ENCODE assay signal across 17 cellular contexts in the genomic region with DNA sequence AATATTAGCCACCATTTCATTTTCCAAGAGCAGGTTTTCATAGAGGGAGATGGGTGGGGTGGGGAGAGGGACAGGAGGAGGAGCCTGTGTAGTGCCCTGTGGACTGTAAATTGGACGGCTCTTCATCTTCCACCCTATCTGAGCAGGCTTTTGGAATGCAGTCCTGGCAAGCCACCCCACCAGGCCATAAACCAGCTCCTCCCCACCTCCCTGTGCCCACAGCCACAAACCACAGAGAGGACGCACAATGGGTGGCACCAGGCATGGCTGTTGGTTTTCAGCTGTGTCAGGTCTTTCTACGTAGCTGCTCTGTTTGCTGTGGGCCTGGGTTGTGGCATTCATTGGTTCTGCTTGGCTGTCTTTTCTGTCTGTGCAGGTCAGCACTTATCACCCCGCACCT. TPM values are rescaled to one million over a fixed set of nuclear protein-coding genes. Genes with fewer than 3 reads are reported as not detected.
DNase-seq lines count a peak whose midpoint lies in the region; ATAC-seq and TF ChIP-seq lines count a peak whose summit lies in the region.
"Had no signal": no experiment of that assay in that cellular context is flagged by ENCODE, and none has a peak within 500 bp of the region (broad histone marks: within the 10 kb centered on the region; RNA-seq: fewer than 3 reads in every experiment).

No MANE protein-coding gene starts in this region.

- H3K79me2 ChIP-seq in KMS-11 (ENCODE audit: insufficient read depth, low read depth), result no peaks in the 10 kb centered on the region

- H3K36me3 ChIP-seq in A673 (ENCODE audit: insufficient read depth, low read length, poor library complexity, severe bottlenecking), result no peaks in the 10 kb centered on the region
- H3K36me3 ChIP-seq in KMS-11 (ENCODE audit: insufficient read depth), result no peaks in the 10 kb centered on the region
- no peaks in the 10 kb centered on the region for H3K36me3 ChIP-seq in mucosa of descending colon (ENCODE audit: low read depth)
- no peaks in the 10 kb centered on the region for H3K36me3 ChIP-seq in tibial nerve

- TF ChIP-seq EP300 in tibial nerve (IDR thresholded peaks at IDR 0.05), result no peak

- DNase-seq in A673 (ENCODE audit: low spot score) (peak; percentile 29), astrocyte of the hippocampus (ENCODE audit: low read depth, low spot score) (peak; percentile 66), mucosa of descending colon (peak; percentile 72 to 81 (median 78)), activated gamma-delta T cell treated with Interleukin-2 at 50 U/mL for 16 hours (no peak), GM19240 (ENCODE audit: insufficient read length, low spot score) (no peak), COLO829 (ENCODE audit: low spot score) (no peak), tibial nerve (ENCODE audit: low spot score in 2 of 2) (no peak)
- DNase-seq: activated CD4-positive, alpha-beta memory T cell treated with anti-CD3 and anti-CD28 coated beads for 36 hours; activated T-cell treated with anti-CD3 and anti-CD28 coated beads, Interleukin-2, amount 50 U/mL, for 48 hours; foreskin melanocyte; GDM1; HFFc6; NCI-H345; trophoblast cell had no signal

- H3K27me3 ChIP-seq in A673 (replicated peaks; ENCODE audit: insufficient read depth, low read depth, low read length, poor library complexity) (no peaks in the 10 kb centered on the region), KMS-11 (ENCODE audit: insufficient read depth, low read depth) (no peaks in the 10 kb centered on the region), tibial nerve (no peaks in the 10 kb centered on the region)

- H3K4me3 ChIP-seq in A673 (ENCODE audit: low read depth, low read length, poor library complexity, severe bottlenecking) (no peak overlapping the region), KMS-11 (IDR thresholded peaks at IDR 0.05; ENCODE audit: insufficient read depth, low read depth, low read length) (no peak overlapping the region), mucosa of descending colon (no peak overlapping the region), tibial nerve (no peak overlapping the region)
- H3K4me3 ChIP-seq: SK-N-MC had no signal

- H3K9ac ChIP-seq in KMS-11, result no peak overlapping the region

- intact Hi-C loops in A673 (cut with micrococcal nuclease; ENCODE audit: unreplicated experiment) (loop anchor here (5.0 kb wide), 1 partner anchor 1845 kb away; no protein-coding TSS in a partner anchor), mucosa of descending colon (cut with DNase I, micrococcal nuclease) (no loop called here)

- no peaks in the 10 kb centered on the region for H3K9me3 ChIP-seq in A673 (ENCODE audit: low read depth, low read length, poor library complexity, severe bottlenecking)
- no peaks in the 10 kb centered on the region for H3K9me3 ChIP-seq in mucosa of descending colon
- H3K9me3 ChIP-seq in tibial nerve, result no peaks in the 10 kb centered on the region

- peak overlapping the region; percentile 25; the same call in 1 of the 2 replicates for H2AFZ ChIP-seq in KMS-11 (ENCODE audit: low read depth)

- H3K4me1 ChIP-seq in A673 (ENCODE audit: insufficient read depth, low read length, poor library complexity, severe bottlenecking) (peaks cover 34% of the 10 kb centered on the region), KMS-11 (ENCODE audit: low read depth, poor library complexity, severe bottlenecking) (peaks cover 35% of the 10 kb centered on the region), mucosa of descending colon (ENCODE audit: low read depth) (peaks cover 27% of the 10 kb centered on the region), tibial nerve (no peaks in the 10 kb centered on the region)

- peak; percentile 86 for ATAC-seq in mucosa of descending colon

- H4K20me1 ChIP-seq in KMS-11 (ENCODE audit: insufficient read depth), result no peaks in the 10 kb centered on the region

- CTCF ChIA-PET in A673 (lab: Charles Lee), result no interaction called here

- no TSS peak for BruUV-seq in A673 (replicated peaks; lab: Mats Ljungman, UMichigan)

- 70 to 71% methylated on average over 4 of the region's 4 CpGs for WGBS in tibial nerve, 2 donors

- no peak for TF ChIP-seq POLR2A in tibial nerve (IDR thresholded peaks at IDR 0.05)

- POLR2A ChIA-PET in A673 (lab: Charles Lee; ENCODE audit: low non-redundant PET), result no interaction called here

- peak overlapping the region; percentile 34 for H3K4me2 ChIP-seq in KMS-11

- TF ChIP-seq CTCF in A673 (conservative IDR thresholded peaks at IDR 0.05; ENCODE audit: low read depth, low read length) (no peak), KMS-11 (conservative IDR thresholded peaks at IDR 0.05; ENCODE audit: low read depth, low read length) (no peak), mucosa of descending colon (IDR thresholded peaks at IDR 0.05) (no peak), tibial nerve (IDR thresholded peaks at IDR 0.05) (no peak)

- H3K27ac ChIP-seq in A673 (ENCODE audit: low read depth, low read length, poor library complexity, severe bottlenecking) (no peak overlapping the region), KMS-11 (peak overlapping the region; percentile 30; the same call in 1 of the 2 replicates), tibial nerve (no peak overlapping the region)
- H3K27ac ChIP-seq: SK-N-MC had no signal

RNA-seq across cellular contexts. Expression of gene PLAC8L1, which starts 58.0 kb away (rescaled TPM):
- total RNA-seq in A673 (2021) (1.9 and 2.7 TPM in 2 replicates), mucosa of descending colon (under 1 TPM in 1 of 3 donors, not detected in 2; 0.70 TPM), tibial nerve (not detected)
- total RNA-seq: cerebellum had no signal

Comparison
In these comparisons a context has a peak if more than half of its experiments do, and no peak if none do; other contexts are left out.
1. DNase-seq: peak in A673 (single experiment), astrocyte of the hippocampus (single experiment) and mucosa of descending colon (3 of 3); none in activated gamma-delta T cell treated with Interleukin-2 at 50 U/mL for 16 hours (single experiment), GM19240 (single experiment), COLO829 (single experiment) and tibial nerve (0 of 2).